ENCODE assay signal across 1 cellular context in the genomic region with DNA sequence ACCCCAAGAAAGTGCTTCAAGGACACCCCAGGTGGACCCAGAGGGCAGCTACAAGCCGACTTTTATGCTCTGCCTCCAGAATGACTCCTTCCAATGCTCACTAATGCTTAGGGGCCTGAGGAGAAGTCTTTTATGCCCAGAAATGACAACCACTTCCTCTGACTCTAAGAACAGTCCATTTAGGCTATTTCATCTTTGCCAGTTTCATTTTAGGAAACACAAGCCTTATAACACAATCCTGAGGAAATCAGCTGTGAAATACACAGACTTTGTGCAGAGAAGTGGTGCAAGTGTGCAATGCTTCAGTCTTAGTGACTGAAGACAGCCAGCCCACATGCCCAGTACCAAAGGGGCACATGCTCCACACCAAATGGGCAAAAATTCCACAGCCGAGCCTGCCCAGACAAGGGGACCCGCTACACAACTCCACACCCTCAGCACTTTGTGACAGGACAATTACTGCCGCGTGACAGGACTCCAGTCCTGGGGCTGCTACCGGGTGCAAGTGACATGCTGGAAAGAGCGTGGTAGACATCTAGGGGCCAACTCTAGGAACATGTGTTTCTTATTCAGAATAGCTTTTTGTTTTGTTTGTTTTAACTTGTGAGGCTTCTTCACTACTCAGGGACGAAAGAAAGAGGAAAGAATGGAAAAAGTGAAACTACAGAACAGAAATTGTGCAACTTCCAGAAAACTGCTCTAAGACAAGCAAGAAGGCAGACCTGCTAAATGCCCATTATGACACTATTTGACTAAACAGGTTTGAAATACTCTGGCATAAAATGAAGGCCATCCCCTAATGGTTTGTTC.
A peak's percentile ranks its signal among the peaks of the same experiment; 100 is the strongest.
TF ChIP-seq lines count a peak whose summit lies in the region.

No MANE protein-coding gene starts in this region.

TF ChIP-seq in K562, 482 proteins besides CTCF, POLR2A, EP300 and RAD21 (continued from another document and continues in another):
- TF ChIP-seq, protein P1, sequence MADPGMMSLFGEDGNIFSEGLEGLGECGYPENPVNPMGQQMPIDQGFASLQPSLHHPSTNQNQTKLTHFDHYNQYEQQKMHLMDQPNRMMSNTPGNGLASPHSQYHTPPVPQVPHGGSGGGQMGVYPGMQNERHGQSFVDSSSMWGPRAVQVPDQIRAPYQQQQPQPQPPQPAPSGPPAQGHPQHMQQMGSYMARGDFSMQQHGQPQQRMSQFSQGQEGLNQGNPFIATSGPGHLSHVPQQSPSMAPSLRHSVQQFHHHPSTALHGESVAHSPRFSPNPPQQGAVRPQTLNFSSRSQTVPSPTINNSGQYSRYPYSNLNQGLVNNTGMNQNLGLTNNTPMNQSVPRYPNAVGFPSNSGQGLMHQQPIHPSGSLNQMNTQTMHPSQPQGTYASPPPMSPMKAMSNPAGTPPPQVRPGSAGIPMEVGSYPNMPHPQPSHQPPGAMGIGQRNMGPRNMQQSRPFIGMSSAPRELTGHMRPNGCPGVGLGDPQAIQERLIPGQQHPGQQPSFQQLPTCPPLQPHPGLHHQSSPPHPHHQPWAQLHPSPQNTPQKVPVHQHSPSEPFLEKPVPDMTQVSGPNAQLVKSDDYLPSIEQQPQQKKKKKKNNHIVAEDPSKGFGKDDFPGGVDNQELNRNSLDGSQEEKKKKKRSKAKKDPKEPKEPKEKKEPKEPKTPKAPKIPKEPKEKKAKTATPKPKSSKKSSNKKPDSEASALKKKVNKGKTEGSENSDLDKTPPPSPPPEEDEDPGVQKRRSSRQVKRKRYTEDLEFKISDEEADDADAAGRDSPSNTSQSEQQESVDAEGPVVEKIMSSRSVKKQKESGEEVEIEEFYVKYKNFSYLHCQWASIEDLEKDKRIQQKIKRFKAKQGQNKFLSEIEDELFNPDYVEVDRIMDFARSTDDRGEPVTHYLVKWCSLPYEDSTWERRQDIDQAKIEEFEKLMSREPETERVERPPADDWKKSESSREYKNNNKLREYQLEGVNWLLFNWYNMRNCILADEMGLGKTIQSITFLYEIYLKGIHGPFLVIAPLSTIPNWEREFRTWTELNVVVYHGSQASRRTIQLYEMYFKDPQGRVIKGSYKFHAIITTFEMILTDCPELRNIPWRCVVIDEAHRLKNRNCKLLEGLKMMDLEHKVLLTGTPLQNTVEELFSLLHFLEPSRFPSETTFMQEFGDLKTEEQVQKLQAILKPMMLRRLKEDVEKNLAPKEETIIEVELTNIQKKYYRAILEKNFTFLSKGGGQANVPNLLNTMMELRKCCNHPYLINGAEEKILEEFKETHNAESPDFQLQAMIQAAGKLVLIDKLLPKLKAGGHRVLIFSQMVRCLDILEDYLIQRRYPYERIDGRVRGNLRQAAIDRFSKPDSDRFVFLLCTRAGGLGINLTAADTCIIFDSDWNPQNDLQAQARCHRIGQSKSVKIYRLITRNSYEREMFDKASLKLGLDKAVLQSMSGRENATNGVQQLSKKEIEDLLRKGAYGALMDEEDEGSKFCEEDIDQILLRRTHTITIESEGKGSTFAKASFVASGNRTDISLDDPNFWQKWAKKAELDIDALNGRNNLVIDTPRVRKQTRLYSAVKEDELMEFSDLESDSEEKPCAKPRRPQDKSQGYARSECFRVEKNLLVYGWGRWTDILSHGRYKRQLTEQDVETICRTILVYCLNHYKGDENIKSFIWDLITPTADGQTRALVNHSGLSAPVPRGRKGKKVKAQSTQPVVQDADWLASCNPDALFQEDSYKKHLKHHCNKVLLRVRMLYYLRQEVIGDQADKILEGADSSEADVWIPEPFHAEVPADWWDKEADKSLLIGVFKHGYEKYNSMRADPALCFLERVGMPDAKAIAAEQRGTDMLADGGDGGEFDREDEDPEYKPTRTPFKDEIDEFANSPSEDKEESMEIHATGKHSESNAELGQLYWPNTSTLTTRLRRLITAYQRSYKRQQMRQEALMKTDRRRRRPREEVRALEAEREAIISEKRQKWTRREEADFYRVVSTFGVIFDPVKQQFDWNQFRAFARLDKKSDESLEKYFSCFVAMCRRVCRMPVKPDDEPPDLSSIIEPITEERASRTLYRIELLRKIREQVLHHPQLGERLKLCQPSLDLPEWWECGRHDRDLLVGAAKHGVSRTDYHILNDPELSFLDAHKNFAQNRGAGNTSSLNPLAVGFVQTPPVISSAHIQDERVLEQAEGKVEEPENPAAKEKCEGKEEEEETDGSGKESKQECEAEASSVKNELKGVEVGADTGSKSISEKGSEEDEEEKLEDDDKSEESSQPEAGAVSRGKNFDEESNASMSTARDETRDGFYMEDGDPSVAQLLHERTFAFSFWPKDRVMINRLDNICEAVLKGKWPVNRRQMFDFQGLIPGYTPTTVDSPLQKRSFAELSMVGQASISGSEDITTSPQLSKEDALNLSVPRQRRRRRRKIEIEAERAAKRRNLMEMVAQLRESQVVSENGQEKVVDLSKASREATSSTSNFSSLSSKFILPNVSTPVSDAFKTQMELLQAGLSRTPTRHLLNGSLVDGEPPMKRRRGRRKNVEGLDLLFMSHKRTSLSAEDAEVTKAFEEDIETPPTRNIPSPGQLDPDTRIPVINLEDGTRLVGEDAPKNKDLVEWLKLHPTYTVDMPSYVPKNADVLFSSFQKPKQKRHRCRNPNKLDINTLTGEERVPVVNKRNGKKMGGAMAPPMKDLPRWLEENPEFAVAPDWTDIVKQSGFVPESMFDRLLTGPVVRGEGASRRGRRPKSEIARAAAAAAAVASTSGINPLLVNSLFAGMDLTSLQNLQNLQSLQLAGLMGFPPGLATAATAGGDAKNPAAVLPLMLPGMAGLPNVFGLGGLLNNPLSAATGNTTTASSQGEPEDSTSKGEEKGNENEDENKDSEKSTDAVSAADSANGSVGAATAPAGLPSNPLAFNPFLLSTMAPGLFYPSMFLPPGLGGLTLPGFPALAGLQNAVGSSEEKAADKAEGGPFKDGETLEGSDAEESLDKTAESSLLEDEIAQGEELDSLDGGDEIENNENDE (IDR thresholded peaks at IDR 0.05; ENCODE audit: low read depth, low read length), result no peak
- TF ChIP-seq RUNX1 (IDR thresholded peaks at IDR 0.05; ENCODE audit: low read depth) (no peak), NFE2 (IDR thresholded peaks at IDR 0.05; ENCODE audit: low read depth) (no peak), XRCC5 (IDR thresholded peaks at IDR 0.05; ENCODE audit: low read depth, low read length) (no peak), TEAD1 (CRISPR knock-in tag; IDR thresholded peaks at IDR 0.05) (no peak), RBM39 (optimal IDR thresholded peaks at IDR 0.05; ENCODE audit: low read depth, low read length) (no peak), ZNF699 (CRISPR knock-in tag; IDR thresholded peaks at IDR 0.05; ENCODE audit: insufficient replicate concordance) (no peak), CEBPG (CRISPR knock-in tag; IDR thresholded peaks at IDR 0.05) (no peak), CEBPG (tag; conservative IDR thresholded peaks at IDR 0.05 in 1 of 2, IDR thresholded peaks at IDR 0.05 in 1 of 2) (peak in 1 of 2 experiments; percentile 52; a peak in 2 of 4 replicates), ZNF561 (CRISPR knock-in tag; conservative IDR thresholded peaks at IDR 0.05) (no peak), STAG1 (CRISPR knock-in tag; IDR thresholded peaks at IDR 0.05; ENCODE audit: borderline replicate concordance) (no peak), THRAP3 (IDR thresholded peaks at IDR 0.05; ENCODE audit: borderline replicate concordance) (no peak), SNIP1 (IDR thresholded peaks at IDR 0.05; ENCODE audit: low read depth) (no peak), HOXB6 (CRISPR knock-in tag; IDR thresholded peaks at IDR 0.05; ENCODE audit: borderline replicate concordance) (no peak), U2AF2 (optimal IDR thresholded peaks at IDR 0.05; ENCODE audit: low read depth, low read length) (no peak)
- TF ChIP-seq, protein P2, sequence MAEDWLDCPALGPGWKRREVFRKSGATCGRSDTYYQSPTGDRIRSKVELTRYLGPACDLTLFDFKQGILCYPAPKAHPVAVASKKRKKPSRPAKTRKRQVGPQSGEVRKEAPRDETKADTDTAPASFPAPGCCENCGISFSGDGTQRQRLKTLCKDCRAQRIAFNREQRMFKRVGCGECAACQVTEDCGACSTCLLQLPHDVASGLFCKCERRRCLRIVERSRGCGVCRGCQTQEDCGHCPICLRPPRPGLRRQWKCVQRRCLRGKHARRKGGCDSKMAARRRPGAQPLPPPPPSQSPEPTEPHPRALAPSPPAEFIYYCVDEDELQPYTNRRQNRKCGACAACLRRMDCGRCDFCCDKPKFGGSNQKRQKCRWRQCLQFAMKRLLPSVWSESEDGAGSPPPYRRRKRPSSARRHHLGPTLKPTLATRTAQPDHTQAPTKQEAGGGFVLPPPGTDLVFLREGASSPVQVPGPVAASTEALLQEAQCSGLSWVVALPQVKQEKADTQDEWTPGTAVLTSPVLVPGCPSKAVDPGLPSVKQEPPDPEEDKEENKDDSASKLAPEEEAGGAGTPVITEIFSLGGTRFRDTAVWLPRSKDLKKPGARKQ (CRISPR knock-in tag; IDR thresholded peaks at IDR 0.05), result no peak
- TF ChIP-seq, protein P3, sequence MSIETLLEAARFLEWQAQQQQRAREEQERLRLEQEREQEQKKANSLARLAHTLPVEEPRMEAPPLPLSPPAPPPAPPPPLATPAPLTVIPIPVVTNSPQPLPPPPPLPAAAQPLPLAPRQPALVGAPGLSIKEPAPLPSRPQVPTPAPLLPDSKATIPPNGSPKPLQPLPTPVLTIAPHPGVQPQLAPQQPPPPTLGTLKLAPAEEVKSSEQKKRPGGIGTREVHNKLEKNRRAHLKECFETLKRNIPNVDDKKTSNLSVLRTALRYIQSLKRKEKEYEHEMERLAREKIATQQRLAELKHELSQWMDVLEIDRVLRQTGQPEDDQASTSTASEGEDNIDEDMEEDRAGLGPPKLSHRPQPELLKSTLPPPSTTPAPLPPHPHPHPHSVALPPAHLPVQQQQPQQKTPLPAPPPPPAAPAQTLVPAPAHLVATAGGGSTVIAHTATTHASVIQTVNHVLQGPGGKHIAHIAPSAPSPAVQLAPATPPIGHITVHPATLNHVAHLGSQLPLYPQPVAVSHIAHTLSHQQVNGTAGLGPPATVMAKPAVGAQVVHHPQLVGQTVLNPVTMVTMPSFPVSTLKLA (conservative IDR thresholded peaks at IDR 0.05), result 0 out of 4 replicates have a peak, but pooled peaks of 1 of the 2 experiments have one; percentile 27
- TF ChIP-seq, protein P4, sequence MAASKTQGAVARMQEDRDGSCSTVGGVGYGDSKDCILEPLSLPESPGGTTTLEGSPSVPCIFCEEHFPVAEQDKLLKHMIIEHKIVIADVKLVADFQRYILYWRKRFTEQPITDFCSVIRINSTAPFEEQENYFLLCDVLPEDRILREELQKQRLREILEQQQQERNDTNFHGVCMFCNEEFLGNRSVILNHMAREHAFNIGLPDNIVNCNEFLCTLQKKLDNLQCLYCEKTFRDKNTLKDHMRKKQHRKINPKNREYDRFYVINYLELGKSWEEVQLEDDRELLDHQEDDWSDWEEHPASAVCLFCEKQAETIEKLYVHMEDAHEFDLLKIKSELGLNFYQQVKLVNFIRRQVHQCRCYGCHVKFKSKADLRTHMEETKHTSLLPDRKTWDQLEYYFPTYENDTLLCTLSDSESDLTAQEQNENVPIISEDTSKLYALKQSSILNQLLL (CRISPR knock-in tag; IDR thresholded peaks at IDR 0.05; ENCODE audit: borderline replicate concordance), result no peak
- TF ChIP-seq, protein P5, sequence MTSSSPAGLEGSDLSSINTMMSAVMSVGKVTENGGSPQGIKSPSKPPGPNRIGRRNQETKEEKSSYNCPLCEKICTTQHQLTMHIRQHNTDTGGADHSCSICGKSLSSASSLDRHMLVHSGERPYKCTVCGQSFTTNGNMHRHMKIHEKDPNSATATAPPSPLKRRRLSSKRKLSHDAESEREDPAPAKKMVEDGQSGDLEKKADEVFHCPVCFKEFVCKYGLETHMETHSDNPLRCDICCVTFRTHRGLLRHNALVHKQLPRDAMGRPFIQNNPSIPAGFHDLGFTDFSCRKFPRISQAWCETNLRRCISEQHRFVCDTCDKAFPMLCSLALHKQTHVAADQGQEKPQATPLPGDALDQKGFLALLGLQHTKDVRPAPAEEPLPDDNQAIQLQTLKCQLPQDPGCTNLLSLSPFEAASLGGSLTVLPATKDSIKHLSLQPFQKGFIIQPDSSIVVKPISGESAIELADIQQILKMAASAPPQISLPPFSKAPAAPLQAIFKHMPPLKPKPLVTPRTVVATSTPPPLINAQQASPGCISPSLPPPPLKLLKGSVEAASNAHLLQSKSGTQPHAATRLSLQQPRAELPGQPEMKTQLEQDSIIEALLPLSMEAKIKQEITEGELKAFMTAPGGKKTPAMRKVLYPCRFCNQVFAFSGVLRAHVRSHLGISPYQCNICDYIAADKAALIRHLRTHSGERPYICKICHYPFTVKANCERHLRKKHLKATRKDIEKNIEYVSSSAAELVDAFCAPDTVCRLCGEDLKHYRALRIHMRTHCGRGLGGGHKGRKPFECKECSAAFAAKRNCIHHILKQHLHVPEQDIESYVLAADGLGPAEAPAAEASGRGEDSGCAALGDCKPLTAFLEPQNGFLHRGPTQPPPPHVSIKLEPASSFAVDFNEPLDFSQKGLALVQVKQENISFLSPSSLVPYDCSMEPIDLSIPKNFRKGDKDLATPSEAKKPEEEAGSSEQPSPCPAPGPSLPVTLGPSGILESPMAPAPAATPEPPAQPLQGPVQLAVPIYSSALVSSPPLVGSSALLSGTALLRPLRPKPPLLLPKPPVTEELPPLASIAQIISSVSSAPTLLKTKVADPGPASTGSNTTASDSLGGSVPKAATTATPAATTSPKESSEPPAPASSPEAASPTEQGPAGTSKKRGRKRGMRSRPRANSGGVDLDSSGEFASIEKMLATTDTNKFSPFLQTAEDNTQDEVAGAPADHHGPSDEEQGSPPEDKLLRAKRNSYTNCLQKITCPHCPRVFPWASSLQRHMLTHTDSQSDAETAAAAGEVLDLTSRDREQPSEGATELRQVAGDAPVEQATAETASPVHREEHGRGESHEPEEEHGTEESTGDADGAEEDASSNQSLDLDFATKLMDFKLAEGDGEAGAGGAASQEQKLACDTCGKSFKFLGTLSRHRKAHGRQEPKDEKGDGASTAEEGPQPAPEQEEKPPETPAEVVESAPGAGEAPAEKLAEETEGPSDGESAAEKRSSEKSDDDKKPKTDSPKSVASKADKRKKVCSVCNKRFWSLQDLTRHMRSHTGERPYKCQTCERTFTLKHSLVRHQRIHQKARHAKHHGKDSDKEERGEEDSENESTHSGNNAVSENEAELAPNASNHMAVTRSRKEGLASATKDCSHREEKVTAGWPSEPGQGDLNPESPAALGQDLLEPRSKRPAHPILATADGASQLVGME (CRISPR knock-in tag; IDR thresholded peaks at IDR 0.05), result no peak
- TF ChIP-seq, protein P6, sequence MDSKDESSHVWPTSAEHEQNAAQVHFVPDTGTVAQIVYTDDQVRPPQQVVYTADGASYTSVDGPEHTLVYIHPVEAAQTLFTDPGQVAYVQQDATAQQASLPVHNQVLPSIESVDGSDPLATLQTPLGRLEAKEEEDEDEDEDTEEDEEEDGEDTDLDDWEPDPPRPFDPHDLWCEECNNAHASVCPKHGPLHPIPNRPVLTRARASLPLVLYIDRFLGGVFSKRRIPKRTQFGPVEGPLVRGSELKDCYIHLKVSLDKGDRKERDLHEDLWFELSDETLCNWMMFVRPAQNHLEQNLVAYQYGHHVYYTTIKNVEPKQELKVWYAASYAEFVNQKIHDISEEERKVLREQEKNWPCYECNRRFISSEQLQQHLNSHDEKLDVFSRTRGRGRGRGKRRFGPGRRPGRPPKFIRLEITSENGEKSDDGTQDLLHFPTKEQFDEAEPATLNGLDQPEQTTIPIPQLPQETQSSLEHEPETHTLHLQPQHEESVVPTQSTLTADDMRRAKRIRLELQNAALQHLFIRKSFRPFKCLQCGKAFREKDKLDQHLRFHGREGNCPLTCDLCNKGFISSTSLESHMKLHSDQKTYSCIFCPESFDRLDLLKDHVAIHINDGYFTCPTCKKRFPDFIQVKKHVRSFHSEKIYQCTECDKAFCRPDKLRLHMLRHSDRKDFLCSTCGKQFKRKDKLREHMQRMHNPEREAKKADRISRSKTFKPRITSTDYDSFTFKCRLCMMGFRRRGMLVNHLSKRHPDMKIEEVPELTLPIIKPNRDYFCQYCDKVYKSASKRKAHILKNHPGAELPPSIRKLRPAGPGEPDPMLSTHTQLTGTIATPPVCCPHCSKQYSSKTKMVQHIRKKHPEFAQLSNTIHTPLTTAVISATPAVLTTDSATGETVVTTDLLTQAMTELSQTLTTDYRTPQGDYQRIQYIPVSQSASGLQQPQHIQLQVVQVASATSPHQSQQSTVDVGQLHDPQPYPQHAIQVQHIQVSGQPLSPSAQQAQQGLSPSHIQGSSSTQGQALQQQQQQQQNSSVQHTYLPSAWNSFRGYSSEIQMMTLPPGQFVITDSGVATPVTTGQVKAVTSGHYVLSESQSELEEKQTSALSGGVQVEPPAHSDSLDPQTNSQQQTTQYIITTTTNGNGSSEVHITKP (IDR thresholded peaks at IDR 0.05; ENCODE audit: partially characterized antibody), result peak; percentile 26
